In the genomic region with DNA sequence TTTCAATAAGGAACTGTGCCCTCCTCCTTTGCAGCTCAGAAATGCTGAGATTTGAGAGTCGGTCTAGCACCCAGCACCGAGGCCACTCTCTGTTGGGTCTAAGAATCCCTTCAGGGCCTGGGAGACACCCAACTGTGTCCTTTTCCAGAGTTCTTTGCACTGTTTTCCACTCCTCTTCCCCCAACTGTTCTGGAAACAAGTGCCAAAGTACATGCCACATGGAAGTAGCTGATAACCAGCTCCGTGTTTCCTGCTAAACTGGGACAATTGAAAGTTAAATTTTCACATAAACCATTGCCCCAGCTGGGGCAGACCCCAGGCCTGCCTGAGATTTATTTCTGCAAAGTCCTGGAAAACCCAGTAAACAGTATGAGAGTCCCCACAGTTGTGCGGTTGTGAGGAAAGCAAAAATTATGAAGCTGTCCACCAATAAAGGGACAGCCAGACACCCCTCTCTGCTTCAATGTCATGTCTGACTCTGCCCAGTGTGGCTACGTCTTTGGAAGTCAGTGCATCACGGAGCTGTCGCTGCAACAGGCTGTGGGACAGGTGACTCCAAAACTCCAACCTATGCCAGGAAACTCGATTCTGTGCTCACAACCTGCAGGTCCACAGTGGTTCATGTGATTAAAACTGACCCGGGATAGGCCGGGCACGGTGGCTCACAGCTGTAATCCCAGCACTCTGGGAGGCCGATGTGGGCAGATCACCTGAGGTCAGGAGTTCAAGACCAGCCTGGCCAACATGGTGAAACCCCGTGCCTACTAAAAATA, we compare ENCODE assay signal across 21 cellular contexts.
"Had no signal": no experiment of that assay in that cellular context is flagged by ENCODE, and none has a peak within 500 bp of the region (broad histone marks: within the 10 kb centered on the region; RNA-seq: fewer than 3 reads in every experiment).

No MANE protein-coding gene starts in this region.

- H3K4me1 Mint-ChIP-seq: stimulated activated effector memory CD8-positive, alpha-beta T cell treated with anti-CD3 and anti-CD28 coated beads, Interleukin-12 subunit alpha, Interleukin-12 subunit beta, amount 100 ng/mL, for 72 hours had no signal

- H3K36me3 Mint-ChIP-seq: naive thymus-derived CD4-positive, alpha-beta T cell; stimulated activated effector memory CD8-positive, alpha-beta T cell treated with anti-CD3 and anti-CD28 coated beads, Interleukin-12 subunit alpha, Interleukin-12 subunit beta, amount 100 ng/mL, for 72 hours; type B pancreatic cell had no signal

- H3K27me3 ChIP-seq: colonic mucosa, thyroid gland had no signal

- H3K27ac ChIP-seq: colonic mucosa, dorsolateral prefrontal cortex, gastrocnemius medialis, heart right ventricle, left ventricle myocardium inferior, sigmoid colon, skin epidermis, suprapubic skin, thyroid gland had no signal

- H3K9me3 Mint-ChIP-seq: stimulated activated effector memory CD8-positive, alpha-beta T cell treated with anti-CD3 and anti-CD28 coated beads, Interleukin-12 subunit alpha, Interleukin-12 subunit beta, amount 100 ng/mL, for 72 hours; type B pancreatic cell had no signal

- H3K27ac Mint-ChIP-seq: naive thymus-derived CD4-positive, alpha-beta T cell; stimulated activated effector memory CD8-positive, alpha-beta T cell treated with anti-CD3 and anti-CD28 coated beads, Interleukin-12 subunit alpha, Interleukin-12 subunit beta, amount 100 ng/mL, for 72 hours; type B pancreatic cell had no signal

- H3K4me1 ChIP-seq: colonic mucosa, gastrocnemius medialis, sigmoid colon, suprapubic skin, thyroid gland had no signal

- H3K9me3 ChIP-seq: colonic mucosa, gastrocnemius medialis, heart right ventricle, left ventricle myocardium inferior, sigmoid colon, suprapubic skin, thyroid gland had no signal

- FAIRE-seq: urothelium cell line had no signal

- H3K36me3 ChIP-seq: colonic mucosa, gastrocnemius medialis, heart right ventricle, left ventricle myocardium inferior, sigmoid colon, suprapubic skin, thyroid gland had no signal

- DNase-seq: cerebellar nuclear complex; colonic mucosa; effector CD8-positive, alpha-beta T cell; gastrocnemius medialis; heart right ventricle; left ventricle myocardium inferior; mesendoderm; naive thymus-derived CD4-positive, alpha-beta T cell; sigmoid colon; stimulated activated CD4-positive, alpha-beta T cell treated with anti-CD3 and anti-CD28 coated beads, Interleukin-4, amount 100 ng/mL, for 1 hour; stimulated activated CD8-positive, alpha-beta memory T cell treated with anti-CD3 and anti-CD28 coated beads, Interleukin-4, amount 100 ng/mL, for 48 hours; stimulated activated naive CD8-positive, alpha-beta T cell treated with anti-CD3 and anti-CD28 coated beads, Interleukin-15, Interleukin-2, amounts not matched to agents 100 U/mL and 50 U/mL, for 24 hours; thyroid gland had no signal

- H3K27me3 Mint-ChIP-seq: type B pancreatic cell had no signal

- ATAC-seq: esophagus mucosa; gastrocnemius medialis; heart right ventricle; naive thymus-derived CD4-positive, alpha-beta T cell; stimulated activated naive CD8-positive, alpha-beta T cell treated with anti-CD3 and anti-CD28 coated beads, Interleukin-15, Interleukin-2, amounts not matched to agents 100 U/mL and 50 U/mL, for 24 hours had no signal

- H3K4me3 Mint-ChIP-seq: naive thymus-derived CD4-positive, alpha-beta T cell; stimulated activated effector memory CD8-positive, alpha-beta T cell treated with anti-CD3 and anti-CD28 coated beads, Interleukin-12 subunit alpha, Interleukin-12 subunit beta, amount 100 ng/mL, for 72 hours; type B pancreatic cell had no signal

- H3K4me3 ChIP-seq: colonic mucosa, dorsolateral prefrontal cortex, gastrocnemius medialis, heart right ventricle, left ventricle myocardium inferior, lung, sigmoid colon, skin epidermis, suprapubic skin, thyroid gland had no signal
